In genomic region chr5:1476181-1476966, GRCh38 we compare ENCODE assay signal across 22 cellular contexts. TPM values are rescaled to one million over a fixed set of nuclear protein-coding genes. Genes with fewer than 3 reads are reported as not detected.
A peak's percentile ranks its signal among the peaks of the same experiment; 100 is the strongest.
DNase-seq lines count a peak whose midpoint lies in the region; ATAC-seq and TF ChIP-seq lines count a peak whose summit lies in the region.
"Had no signal": no experiment of that assay in that cellular context is flagged by ENCODE, and none has a peak within 500 bp of the region (broad histone marks: within the 10 kb centered on the region; RNA-seq: fewer than 3 reads in every experiment).

No MANE protein-coding gene starts in this region.

- no peak overlapping the region for H3K4me3 ChIP-seq in HL-60 (replicated peaks; ENCODE audit: insufficient read depth, low read length)
- no peak overlapping the region for H3K4me3 ChIP-seq in sigmoid colon

- ATAC-seq in left cardiac atrium (no peak), GM19467 (IDR thresholded peaks at IDR 0.05; ENCODE audit: unreplicated experiment) (no peak)
- ATAC-seq: stimulated activated effector memory CD8-positive, alpha-beta T cell treated with anti-CD3 and anti-CD28 coated beads, Interleukin-12 subunit alpha, Interleukin-12 subunit beta, amount 100 ng/mL, for 72 hours had no signal

- H3K27ac ChIP-seq in HL-60 (replicated peaks) = peak overlapping the region; percentile 52
- peak overlapping the region in 1 of 4 donors; percentile 38 for H3K27ac ChIP-seq in sigmoid colon
- H3K27ac ChIP-seq: WERI-Rb-1 had no signal

- peaks cover 59 to 76% of the 10 kb centered on the region in 2 donors for H3K36me3 Mint-ChIP-seq in CD14-positive monocyte

- H3K9me3 Mint-ChIP-seq in CD14-positive monocyte = peaks cover 0 to 2% (median 0%) of the 10 kb centered on the region in 7 donors
- H3K9me3 Mint-ChIP-seq: stimulated activated effector memory CD8-positive, alpha-beta T cell treated with anti-CD3 and anti-CD28 coated beads, Interleukin-12 subunit alpha, Interleukin-12 subunit beta, amount 100 ng/mL, for 72 hours had no signal

- peaks cover 0 to 2% (median 0%) of the 10 kb centered on the region in 3 donors for H3K27me3 Mint-ChIP-seq in CD14-positive monocyte (ENCODE audit: low read depth in 3 of 3)
- H3K27me3 Mint-ChIP-seq: T-helper 17 cell had no signal

- H3K27me3 ChIP-seq in HL-60 (ENCODE audit: insufficient read depth, poor library complexity, severe bottlenecking) (no peaks in the 10 kb centered on the region), sigmoid colon (no peaks in the 10 kb centered on the region)

- H3K36me3 ChIP-seq in sigmoid colon = peaks cover 3 to 52% (median 16%) of the 10 kb centered on the region in 4 donors

- 94% methylated on average over 28 of the region's 28 CpGs for WGBS in sigmoid colon, 2 donors

- TF ChIP-seq CTCF in CD14-positive monocyte (IDR thresholded peaks at IDR 0.05) = no peak
- no peak for TF ChIP-seq CTCF in HL-60 (IDR thresholded peaks at IDR 0.05; ENCODE audit: insufficient read depth, low read length)
- TF ChIP-seq CTCF in sigmoid colon (IDR thresholded peaks at IDR 0.05) = no peak

- peaks cover 66% of the 10 kb centered on the region for H3K4me1 Mint-ChIP-seq in CD14-positive monocyte

- no peak for TF ChIP-seq EP300 in sigmoid colon (IDR thresholded peaks at IDR 0.05)

- intact Hi-C loops in CD14-positive monocyte (cut with micrococcal nuclease) (loop anchor here (5.0 to 10.0 kb wide), 4 partner anchors 41 to 372 kb away; partner anchors contain the start of gene CLPTM1L (in 1 of the 2)), left cardiac atrium (cut with DNase I) (loop anchor here in 1 of 2 donors (10.0 kb wide), 1 partner anchor 168 kb away; no protein-coding TSS in a partner anchor), sigmoid colon (cut with DNase I) (loop anchor here (5.0 kb wide), 1 partner anchor 166 kb away; no protein-coding TSS in a partner anchor)

- peaks cover 0 to 11% (median 3%) of the 10 kb centered on the region in 4 donors for H3K4me1 ChIP-seq in sigmoid colon

- DNase-seq in CD14-positive monocyte (ENCODE audit: low spot score) (no peak), HL-60 (ENCODE audit: low read depth in 1 of 2, low spot score in 1 of 2) (no peak), left cardiac atrium (peak; percentile 16), sigmoid colon (peak; percentile 61), HT-29 (ENCODE audit: low spot score) (no peak), Kasumi-1 (lab: John Stamatoyannopoulos, UW) (no peak), NK-92 (lab: John Stamatoyannopoulos, UW; ENCODE audit: unreplicated experiment) (no peak)
- DNase-seq: erythroblast, GOT3, kidney glomerular epithelial cell, NCI-H1417 treated with DMSO at 0.1 percent for 48 hours, NCI-H748 treated with DMSO at 0.1 percent for 48 hours, retina, T-helper 17 cell, WERI-Rb-1 had no signal

- no peak overlapping the region for H3K4me3 Mint-ChIP-seq in CD14-positive monocyte
- H3K4me3 Mint-ChIP-seq: stimulated activated effector memory CD8-positive, alpha-beta T cell treated with anti-CD3 and anti-CD28 coated beads, Interleukin-12 subunit alpha, Interleukin-12 subunit beta, amount 100 ng/mL, for 72 hours; T-helper 17 cell had no signal

- H3K9me3 ChIP-seq in sigmoid colon = no peaks in the 10 kb centered on the region

- peak overlapping the region; percentile 95 to 100 (median 100) for H3K27ac Mint-ChIP-seq in CD14-positive monocyte
- H3K27ac Mint-ChIP-seq: stimulated activated effector memory CD8-positive, alpha-beta T cell treated with anti-CD3 and anti-CD28 coated beads, Interleukin-12 subunit alpha, Interleukin-12 subunit beta, amount 100 ng/mL, for 72 hours; T-helper 17 cell had no signal

- no peak for TF ChIP-seq POLR2A in sigmoid colon (IDR thresholded peaks at IDR 0.05)

RNA-seq across cellular contexts. Expression of gene SLC6A3, which starts 31.1 kb away (rescaled TPM):
- not detected for polyA plus RNA-seq in CD14-positive monocyte
- total RNA-seq in left cardiac atrium = under 1 TPM in 1 of 2 donors, not detected in 1; 0.06 TPM
- not detected for total RNA-seq in sigmoid colon
- under 1 TPM in 1 of 3 donors, not detected in 2; 0.06 TPM for polyA plus RNA-seq in sigmoid colon
- not detected in 2 replicates for total RNA-seq in HT-29 (2014; rRNA removed; shearing (Covaris generic))
- total RNA-seq: bronchial epithelial cell, Daoy, frontal cortex, mononuclear cell, SK-MEL-5, T-helper 17 cell had no signal

RNA-seq across cellular contexts. Expression of gene LPCAT1, which starts 47.4 kb away (rescaled TPM):
- polyA plus RNA-seq in CD14-positive monocyte (10 to 100 TPM; 34.1 to 34.8 TPM), sigmoid colon (10 to 100 TPM in 1 of 3 donors, 1 to 10 TPM in 2; 4.2 to 35.1 (median 7.8) TPM)
- total RNA-seq in left cardiac atrium (10 to 100 TPM; 17.5 to 22.7 TPM), sigmoid colon (10 to 100 TPM; 20.6 to 24.3 (median 22.3) TPM)
- 48.9 and 49.1 TPM in 2 replicates for total RNA-seq in HT-29 (2014; rRNA removed; shearing (Covaris generic))

Comparison
In these comparisons a context has a peak if more than half of its experiments do, and no peak if none do; other contexts are left out.
1. DNase-seq: peak in left cardiac atrium (single experiment) and sigmoid colon (single experiment); none in CD14-positive monocyte (single experiment), HL-60 (0 of 2), HT-29 (single experiment), Kasumi-1 (0 of 2) and NK-92 (single experiment).